In genomic region chr17:750431-751037, GRCh38 we compare ENCODE assay signal across 9 cellular contexts. TPM values are rescaled to one million over a fixed set of nuclear protein-coding genes. Genes with fewer than 3 reads are reported as not detected.
A peak's percentile ranks its signal among the peaks of the same experiment; 100 is the strongest.
DNase-seq lines count a peak whose midpoint lies in the region; ATAC-seq, FAIRE-seq and TF ChIP-seq lines count a peak whose summit lies in the region.
"Had no signal": no experiment of that assay in that cellular context is flagged by ENCODE, and none has a peak within 500 bp of the region (broad histone marks: within the 10 kb centered on the region; RNA-seq: fewer than 3 reads in every experiment).

No MANE protein-coding gene starts in this region.

- H3K4me2 ChIP-seq in HepG2 (ENCODE audit: low read depth, low read length) = peak overlapping the region; percentile 85

- H3K4me1 ChIP-seq in HepG2 (ENCODE audit: insufficient read depth, low read length) = peaks cover 31% of the 10 kb centered on the region
- peaks cover 0 to 12% (median 4%) of the 10 kb centered on the region in 4 donors for H3K4me1 ChIP-seq in right lobe of liver
- peaks cover 4% of the 10 kb centered on the region; the same call in 1 of the 2 replicates for H3K4me1 ChIP-seq in iPS-20b (ENCODE audit: insufficient read depth, low read length)
- peaks cover 0 to 4% of the 10 kb centered on the region in 2 donors for H3K4me1 ChIP-seq in aorta (ENCODE audit: control insufficient read depth in 1 of 2, insufficient read depth in 2 of 2, low read length in 2 of 2)

- H3K9ac ChIP-seq in HepG2 (ENCODE audit: insufficient read depth, low read depth, low read length) (peak overlapping the region; percentile 90), iPS-20b (ENCODE audit: low read depth, low read length) (peak overlapping the region; percentile 85; the same call in 1 of the 2 replicates)

- no peaks in the 10 kb centered on the region for H3K27me3 Mint-ChIP-seq in activated CD8-positive, alpha-beta T cell treated with anti-CD3 and anti-CD28 coated beads, Interleukin-2, amount 10 ng/mL, durations not matched to agents 7 days and 5 days (ENCODE audit: low read depth)
- H3K27me3 Mint-ChIP-seq in type B pancreatic cell = no peaks in the 10 kb centered on the region

- ATAC-seq in HepG2 = no peak
- ATAC-seq in right lobe of liver = no peak
- no peak for ATAC-seq in activated CD8-positive, alpha-beta T cell treated with anti-CD3 and anti-CD28 coated beads, Interleukin-2, amount 10 ng/mL, durations not matched to agents 7 days and 5 days
- ATAC-seq in HG03025 (IDR thresholded peaks at IDR 0.05; ENCODE audit: low FRiP score, unreplicated experiment) = no peak
- no peak for ATAC-seq in aorta (ENCODE audit: low FRiP score)

- TF ChIP-seq CTCF in HepG2 (CRISPR knock-in tag; IDR thresholded peaks at IDR 0.05) (no peak), right lobe of liver (IDR thresholded peaks at IDR 0.05) (no peak), type B pancreatic cell (conservative IDR thresholded peaks at IDR 0.05) (no peak)

- peak overlapping the region; percentile 90 for H3K27ac Mint-ChIP-seq in activated CD8-positive, alpha-beta T cell treated with anti-CD3 and anti-CD28 coated beads, Interleukin-2, amount 10 ng/mL, durations not matched to agents 7 days and 5 days
- H3K27ac Mint-ChIP-seq in type B pancreatic cell = peak overlapping the region; percentile 94

- H3K4me3 Mint-ChIP-seq in activated CD8-positive, alpha-beta T cell treated with anti-CD3 and anti-CD28 coated beads, Interleukin-2, amount 10 ng/mL, durations not matched to agents 7 days and 5 days = peak overlapping the region; percentile 95
- H3K4me3 Mint-ChIP-seq in type B pancreatic cell = peak overlapping the region; percentile 99

- no peaks in the 10 kb centered on the region for H4K20me1 ChIP-seq in HepG2 (ENCODE audit: insufficient read depth, low read length)

- POLR2A ChIA-PET in HepG2 (lab: Yijun Ruan, JAX) = no interaction called here
- POLR2A ChIA-PET in activated CD8-positive, alpha-beta T cell treated with anti-CD3 and anti-CD28 coated beads, Interleukin-2, amount 10 ng/mL, durations not matched to agents 7 days and 5 days (lab: Charles Lee) = interaction anchor here (0.9 to 1.8 kb wide), 6 partner anchors 13 to 332 kb away, joined by 3 to 4 read pairs (median 3); partner anchors contain the start of genes GLOD4 and MRM3

- in situ Hi-C loops in HepG2 (cut with HindIII; ENCODE audit: extremely low pct_ligation_motif_present, low pct_unique_long_range_greater_than_20kb) = no loop called here

- peaks cover 51% of the 10 kb centered on the region for H3K36me3 Mint-ChIP-seq in activated CD8-positive, alpha-beta T cell treated with anti-CD3 and anti-CD28 coated beads, Interleukin-2, amount 10 ng/mL, durations not matched to agents 7 days and 5 days (ENCODE audit: low read depth)
- H3K36me3 Mint-ChIP-seq in type B pancreatic cell = peaks cover 25% of the 10 kb centered on the region

- TF ChIP-seq POLR2A in HepG2 (IDR thresholded peaks at IDR 0.05; ENCODE audit: insufficient read depth in 1 of 2, low read depth in 2 of 2, low read length in 2 of 2) (no peak), right lobe of liver (IDR thresholded peaks at IDR 0.05) (no peak)

- peak overlapping the region; percentile 74 to 84 (median 78) for H3K4me3 ChIP-seq in HepG2 (replicated peaks in 1 of 3; ENCODE audit: insufficient read depth in 1 of 3, low read depth in 2 of 3, low read length in 3 of 3)
- no peak overlapping the region for H3K4me3 ChIP-seq in right lobe of liver
- peak overlapping the region; percentile 84 for H3K4me3 ChIP-seq in iPS-20b (ENCODE audit: low read length)
- H3K4me3 ChIP-seq in aorta (ENCODE audit: low read length in 2 of 2) = no peak overlapping the region

- H3K4me1 Mint-ChIP-seq in activated CD8-positive, alpha-beta T cell treated with anti-CD3 and anti-CD28 coated beads, Interleukin-2, amount 10 ng/mL, durations not matched to agents 7 days and 5 days (ENCODE audit: low read depth) = peaks cover 31% of the 10 kb centered on the region
- H3K4me1 Mint-ChIP-seq in type B pancreatic cell (ENCODE audit: unreplicated experiment) = peaks cover 29% of the 10 kb centered on the region

- 48% methylated on average over 8 of the region's 8 CpGs for WGBS in HepG2 (ENCODE audit: low lambda C conversion rate)
- WGBS in right lobe of liver (ENCODE audit: insufficient coverage, low coverage, low lambda C conversion rate, missing lambda C conversion rate) = 70% methylated on average over 3 of the region's 8 CpGs
- WGBS in aorta, 2 donors = 81 to 86% methylated on average over 8 of the region's 8 CpGs

- no peaks in the 10 kb centered on the region for H3K9me3 Mint-ChIP-seq in activated CD8-positive, alpha-beta T cell treated with anti-CD3 and anti-CD28 coated beads, Interleukin-2, amount 10 ng/mL, durations not matched to agents 7 days and 5 days (ENCODE audit: insufficient read depth)
- peaks cover 8% of the 10 kb centered on the region for H3K9me3 Mint-ChIP-seq in type B pancreatic cell

- CTCF ChIA-PET in HepG2 (lab: Yijun Ruan, JAX; ENCODE audit: low intra/inter-chr PET ratio, low total read pairs) = no interaction called here
- CTCF ChIA-PET in activated CD8-positive, alpha-beta T cell treated with anti-CD3 and anti-CD28 coated beads, Interleukin-2, amount 10 ng/mL, durations not matched to agents 7 days and 5 days (lab: Charles Lee) = interaction anchor here (0.6 to 2.3 kb wide), 5 partner anchors 11 to 338 kb away, joined by 3 to 12 read pairs (median 5); partner anchors contain the start of gene TIMM22

- H3K36me3 ChIP-seq in HepG2 (replicated peaks in 1 of 2; ENCODE audit: control insufficient read depth in 1 of 2, insufficient read depth in 2 of 2, low read length in 2 of 2) (peaks cover 17 to 28% of the 10 kb centered on the region in 2 experiments), right lobe of liver (peaks cover 0 to 10% (median 4%) of the 10 kb centered on the region in 4 donors), iPS-20b (ENCODE audit: insufficient read depth, low read depth, low read length) (peaks cover 36% of the 10 kb centered on the region), aorta (ENCODE audit: control insufficient read depth in 1 of 2, insufficient read depth in 2 of 2, low read length in 1 of 2) (peaks cover 0 to 3% of the 10 kb centered on the region in 2 donors)

- TF ChIP-seq EP300 in HepG2 (IDR thresholded peaks at IDR 0.05; ENCODE audit: low read depth in 2 of 2, low read length in 2 of 2) (no peak), HepG2 (CRISPR knock-in tag; IDR thresholded peaks at IDR 0.05; ENCODE audit: borderline replicate concordance) (no peak)

- no peak for FAIRE-seq in HepG2 (lab: Jason Lieb, UNC)
- FAIRE-seq: G401.6 had no signal

- DNase-seq in HepG2 (ENCODE audit: low spot score) (no peak), right lobe of liver (no peak), type B pancreatic cell (ENCODE audit: extremely low spot score, unreplicated experiment) (no peak), C1 segment of cervical spinal cord (lab: John Stamatoyannopoulos, UW) (no peak), aorta (no peak)
- DNase-seq in activated CD8-positive, alpha-beta T cell treated with anti-CD3 and anti-CD28 coated beads, Interleukin-2, amount 10 ng/mL, durations not matched to agents 7 days and 5 days = no peak

- intact Hi-C loops in HepG2 (cut with micrococcal nuclease; ENCODE audit: unreplicated experiment) = no loop called here
- intact Hi-C loops in right lobe of liver (cut with DNase I) = no loop called here
- intact Hi-C loops in aorta (cut with DNase I) = no loop called here

- no peak for TF ChIP-seq RAD21 in HepG2 (CRISPR knock-in tag; IDR thresholded peaks at IDR 0.05)

- H3K27ac ChIP-seq in HepG2 (ENCODE audit: extremely low read length, insufficient read depth, low read length) = peak overlapping the region; percentile 72
- no peak overlapping the region for H3K27ac ChIP-seq in right lobe of liver
- no peak overlapping the region for H3K27ac ChIP-seq in iPS-20b (ENCODE audit: low read length)
- no peak overlapping the region for H3K27ac ChIP-seq in aorta (ENCODE audit: low read depth in 1 of 2, low read length in 2 of 2)

- no peaks in the 10 kb centered on the region for H3K27me3 ChIP-seq in HepG2 (ENCODE audit: control insufficient read depth in 1 of 2, insufficient read depth in 2 of 2, low read length in 2 of 2)
- H3K27me3 ChIP-seq in right lobe of liver = no peaks in the 10 kb centered on the region
- no peaks in the 10 kb centered on the region for H3K27me3 ChIP-seq in iPS-20b (ENCODE audit: insufficient read depth, low read length)
- no peaks in the 10 kb centered on the region for H3K27me3 ChIP-seq in aorta (ENCODE audit: control insufficient read depth in 1 of 2, insufficient read depth in 2 of 2, low read length in 1 of 2)

- H2AFZ ChIP-seq in HepG2 (ENCODE audit: low read length) = no peak overlapping the region

- no TSS peak for BruUV-seq in HepG2 (replicated peaks; lab: Mats Ljungman, UMichigan)

- no peaks in the 10 kb centered on the region for H3K9me3 ChIP-seq in HepG2 (ENCODE audit: low read length)
- H3K9me3 ChIP-seq in right lobe of liver = no peaks in the 10 kb centered on the region
- H3K9me3 ChIP-seq in iPS-20b (ENCODE audit: insufficient read depth, low read depth, low read length) = peaks cover 4% of the 10 kb centered on the region; the same call in 1 of the 2 replicates
- H3K9me3 ChIP-seq in aorta (ENCODE audit: control insufficient read depth, low read length) = no peaks in the 10 kb centered on the region

- peaks cover 30% of the 10 kb centered on the region for H3K79me2 ChIP-seq in HepG2 (ENCODE audit: insufficient read depth, low read length)

RNA-seq across cellular contexts. Expression of gene GEMIN4, which starts 1.5 kb away (rescaled TPM):
- 22.7 and 28.2 TPM in 2 replicates for total RNA-seq in HepG2 (2016; rRNA removed; fragmentation: Illumina TruSeq; extraction: Trizol)
- 1.6 and 2.8 TPM in 2 replicates for total RNA-seq in HepG2 (2016; cell fraction: cytosol; rRNA removed; fragmentation: Illumina TruSeq; extraction: Trizol; ENCODE audit: low read depth)
- total RNA-seq in HepG2 (2016; cell fraction: insoluble cytoplasmic fraction; rRNA removed; fragmentation: Illumina TruSeq; extraction: Trizol) = 23.2 and 25.6 TPM in 2 replicates
- 7.3 and 7.8 TPM in 2 replicates for total RNA-seq in HepG2 (2016; cell fraction: membrane; rRNA removed; fragmentation: Illumina TruSeq; extraction: Trizol)
- total RNA-seq in HepG2 (2016; cell fraction: nucleus; rRNA removed; fragmentation: Illumina TruSeq; extraction: Trizol) = 14.5 and 15.4 TPM in 2 replicates
- polyA plus RNA-seq in HepG2 (2011; rRNA removed) = 10.8 and 13.6 TPM in 2 replicates
- polyA plus RNA-seq in HepG2 (2011; cell fraction: cytosol; rRNA removed) = 5.1 and 7.0 TPM in 2 replicates
- 15.7 and 16.5 TPM in 2 replicates for polyA plus RNA-seq in HepG2 (2011; cell fraction: nucleus; rRNA removed)
- polyA plus RNA-seq in HepG2 (2012) = 10.4 and 10.6 TPM in 2 replicates
- 0.83 and 1.1 TPM in 2 replicates for polyA plus RNA-seq in HepG2 (2016; cell fraction: cytosol; fragmentation: Illumina TruSeq; extraction: Trizol; ENCODE audit: low read depth)
- polyA plus RNA-seq in HepG2 (2016; cell fraction: insoluble cytoplasmic fraction; fragmentation: Illumina TruSeq; extraction: Trizol; ENCODE audit: low read depth) = 18.5 and 22.6 TPM in 2 replicates
- 2.1 and 3.2 TPM in 2 replicates for polyA plus RNA-seq in HepG2 (2016; cell fraction: membrane; fragmentation: Illumina TruSeq; extraction: Trizol; ENCODE audit: low read depth)
- 17.5 and 17.6 TPM in 2 replicates for polyA plus RNA-seq in HepG2 (2016; cell fraction: nucleus; fragmentation: Illumina TruSeq; extraction: Trizol; ENCODE audit: insufficient read depth, low read depth)
- polyA minus RNA-seq in HepG2 (2011; rRNA and poly(A)+ RNA removed; ENCODE audit: low replicate concordance) = 30.3 and 134 TPM in 2 replicates
- 6.5 and 6.9 TPM in 2 replicates for polyA minus RNA-seq in HepG2 (2011; cell fraction: cytosol; rRNA and poly(A)+ RNA removed)
- 9.9 and 11.6 TPM in 2 replicates for polyA minus RNA-seq in HepG2 (2011; cell fraction: nucleus; rRNA and poly(A)+ RNA removed)
- total RNA-seq in right lobe of liver = 10 to 100 TPM in 1 of 6 experiments, 1 to 10 TPM in 5; 7.1 to 10.1 (median 8.0) TPM
- total RNA-seq in activated CD8-positive, alpha-beta T cell treated with anti-CD3 and anti-CD28 coated beads, Interleukin-2, amount 10 ng/mL, durations not matched to agents 7 days and 5 days = 10 to 100 TPM; 41.4 to 45.8 TPM
- total RNA-seq in type B pancreatic cell (ENCODE audit: low replicate concordance) = 26.1 and 34.5 TPM in 2 replicates
- total RNA-seq in aorta = 10 to 100 TPM; 11.7 to 17.2 TPM
- 10 to 100 TPM in 1 of 2 donors, 1 to 10 TPM in 1; 5.5 to 18.1 TPM for polyA plus RNA-seq in aorta

RNA-seq across cellular contexts. Expression of gene TLCD3A, which starts 18.1 kb away (rescaled TPM):
- total RNA-seq in HepG2 (2016; rRNA removed; fragmentation: Illumina TruSeq; extraction: Trizol) = 16.5 and 25.2 TPM in 2 replicates
- 11.6 and 12.3 TPM in 2 replicates for total RNA-seq in HepG2 (2016; cell fraction: cytosol; rRNA removed; fragmentation: Illumina TruSeq; extraction: Trizol; ENCODE audit: low read depth)
- 16.8 and 25.2 TPM in 2 replicates for total RNA-seq in HepG2 (2016; cell fraction: insoluble cytoplasmic fraction; rRNA removed; fragmentation: Illumina TruSeq; extraction: Trizol)
- 24.8 and 30.1 TPM in 2 replicates for total RNA-seq in HepG2 (2016; cell fraction: membrane; rRNA removed; fragmentation: Illumina TruSeq; extraction: Trizol)
- 22.5 and 29.8 TPM in 2 replicates for total RNA-seq in HepG2 (2016; cell fraction: nucleus; rRNA removed; fragmentation: Illumina TruSeq; extraction: Trizol)
- 46.6 and 53.8 TPM in 2 replicates for polyA plus RNA-seq in HepG2 (2011; rRNA removed)
- 55.4 and 57.8 TPM in 2 replicates for polyA plus RNA-seq in HepG2 (2011; cell fraction: cytosol; rRNA removed)
- polyA plus RNA-seq in HepG2 (2011; cell fraction: nucleus; rRNA removed) = 29.5 and 29.7 TPM in 2 replicates
- polyA plus RNA-seq in HepG2 (2012) = 28.7 and 29.6 TPM in 2 replicates
- polyA plus RNA-seq in HepG2 (2016; cell fraction: cytosol; fragmentation: Illumina TruSeq; extraction: Trizol; ENCODE audit: low read depth) = 16.6 and 21.9 TPM in 2 replicates
- 21.1 and 27.9 TPM in 2 replicates for polyA plus RNA-seq in HepG2 (2016; cell fraction: insoluble cytoplasmic fraction; fragmentation: Illumina TruSeq; extraction: Trizol; ENCODE audit: low read depth)
- 30.8 and 33.2 TPM in 2 replicates for polyA plus RNA-seq in HepG2 (2016; cell fraction: membrane; fragmentation: Illumina TruSeq; extraction: Trizol; ENCODE audit: low read depth)
- 48.5 and 49.8 TPM in 2 replicates for polyA plus RNA-seq in HepG2 (2016; cell fraction: nucleus; fragmentation: Illumina TruSeq; extraction: Trizol; ENCODE audit: insufficient read depth, low read depth)
- polyA minus RNA-seq in HepG2 (2011; rRNA and poly(A)+ RNA removed; ENCODE audit: low replicate concordance) = 112 and 176 TPM in 2 replicates
- 36.8 and 39.7 TPM in 2 replicates for polyA minus RNA-seq in HepG2 (2011; cell fraction: cytosol; rRNA and poly(A)+ RNA removed)
- polyA minus RNA-seq in HepG2 (2011; cell fraction: nucleus; rRNA and poly(A)+ RNA removed) = 18.0 and 23.5 TPM in 2 replicates
- 10 to 100 TPM in 1 of 6 experiments, 1 to 10 TPM in 3, under 1 TPM in 2; 0.59 to 11.5 (median 1.6) TPM for total RNA-seq in right lobe of liver
- 10 to 100 TPM; 17.0 to 17.9 TPM for total RNA-seq in activated CD8-positive, alpha-beta T cell treated with anti-CD3 and anti-CD28 coated beads, Interleukin-2, amount 10 ng/mL, durations not matched to agents 7 days and 5 days
- 15.0 and 19.3 TPM in 2 replicates for total RNA-seq in type B pancreatic cell (ENCODE audit: low replicate concordance)
- total RNA-seq in aorta = 10 to 100 TPM in 1 of 2 donors, 1 to 10 TPM in 1; 8.0 to 11.1 TPM
- 1 to 10 TPM; 2.8 to 4.5 TPM for polyA plus RNA-seq in aorta

RNA-seq across cellular contexts. Expression of gene GLOD4, which starts 31.5 kb away (rescaled TPM):
- total RNA-seq in HepG2 (2016; rRNA removed; fragmentation: Illumina TruSeq; extraction: Trizol) = 87.8 and 112 TPM in 2 replicates
- 9.8 and 11.3 TPM in 2 replicates for total RNA-seq in HepG2 (2016; cell fraction: cytosol; rRNA removed; fragmentation: Illumina TruSeq; extraction: Trizol; ENCODE audit: low read depth)
- total RNA-seq in HepG2 (2016; cell fraction: insoluble cytoplasmic fraction; rRNA removed; fragmentation: Illumina TruSeq; extraction: Trizol) = 79.1 and 124 TPM in 2 replicates
- total RNA-seq in HepG2 (2016; cell fraction: membrane; rRNA removed; fragmentation: Illumina TruSeq; extraction: Trizol) = 22.5 and 25.3 TPM in 2 replicates
- 44.3 and 54.7 TPM in 2 replicates for total RNA-seq in HepG2 (2016; cell fraction: nucleus; rRNA removed; fragmentation: Illumina TruSeq; extraction: Trizol)
- 42.0 and 53.7 TPM in 2 replicates for polyA plus RNA-seq in HepG2 (2011; rRNA removed)
- polyA plus RNA-seq in HepG2 (2011; cell fraction: cytosol; rRNA removed) = 29.7 and 47.5 TPM in 2 replicates
- polyA plus RNA-seq in HepG2 (2011; cell fraction: nucleus; rRNA removed) = 30.6 and 44.9 TPM in 2 replicates
- polyA plus RNA-seq in HepG2 (2012) = 56.4 and 101 TPM in 2 replicates
- polyA plus RNA-seq in HepG2 (2016; cell fraction: cytosol; fragmentation: Illumina TruSeq; extraction: Trizol; ENCODE audit: low read depth) = 6.7 and 7.7 TPM in 2 replicates
- 153 and 154 TPM in 2 replicates for polyA plus RNA-seq in HepG2 (2016; cell fraction: insoluble cytoplasmic fraction; fragmentation: Illumina TruSeq; extraction: Trizol; ENCODE audit: low read depth)
- polyA plus RNA-seq in HepG2 (2016; cell fraction: membrane; fragmentation: Illumina TruSeq; extraction: Trizol; ENCODE audit: low read depth) = 13.2 and 14.9 TPM in 2 replicates
- 86.8 and 90.1 TPM in 2 replicates for polyA plus RNA-seq in HepG2 (2016; cell fraction: nucleus; fragmentation: Illumina TruSeq; extraction: Trizol; ENCODE audit: insufficient read depth, low read depth)
- 13.1 and 20.3 TPM in 2 replicates for polyA minus RNA-seq in HepG2 (2011; rRNA and poly(A)+ RNA removed; ENCODE audit: low replicate concordance)
- 14.1 and 21.6 TPM in 2 replicates for polyA minus RNA-seq in HepG2 (2011; cell fraction: cytosol; rRNA and poly(A)+ RNA removed)
- 37.0 and 38.0 TPM in 2 replicates for polyA minus RNA-seq in HepG2 (2011; cell fraction: nucleus; rRNA and poly(A)+ RNA removed)
- total RNA-seq in right lobe of liver = 10 to 100 TPM; 34.6 to 66.4 (median 39.9) TPM
- total RNA-seq in activated CD8-positive, alpha-beta T cell treated with anti-CD3 and anti-CD28 coated beads, Interleukin-2, amount 10 ng/mL, durations not matched to agents 7 days and 5 days = 10 to 100 TPM; 57.5 to 59.1 TPM
- total RNA-seq in type B pancreatic cell (ENCODE audit: low replicate concordance) = 83.1 and 99.4 TPM in 2 replicates
- total RNA-seq in aorta = 10 to 100 TPM; 34.1 to 45.1 TPM
- polyA plus RNA-seq in aorta = 10 to 100 TPM; 31.3 to 42.2 TPM

RNA-seq across cellular contexts. Expression of gene MRM3, which starts 31.6 kb away (rescaled TPM):
- total RNA-seq in HepG2 (2016; rRNA removed; fragmentation: Illumina TruSeq; extraction: Trizol) (25.5 and 30.3 TPM in 2 replicates), right lobe of liver (10 to 100 TPM in 5 of 6 experiments, 1 to 10 TPM in 1; 10.0 to 18.1 (median 13.4) TPM), type B pancreatic cell (ENCODE audit: low replicate concordance) (17.7 and 21.3 TPM in 2 replicates), aorta (1 to 10 TPM; 7.8 to 8.9 TPM)
- 4.8 and 5.8 TPM in 2 replicates for total RNA-seq in HepG2 (2016; cell fraction: cytosol; rRNA removed; fragmentation: Illumina TruSeq; extraction: Trizol; ENCODE audit: low read depth)
- total RNA-seq in HepG2 (2016; cell fraction: insoluble cytoplasmic fraction; rRNA removed; fragmentation: Illumina TruSeq; extraction: Trizol) = 26.8 and 31.7 TPM in 2 replicates
- 8.4 and 8.7 TPM in 2 replicates for total RNA-seq in HepG2 (2016; cell fraction: membrane; rRNA removed; fragmentation: Illumina TruSeq; extraction: Trizol)
- total RNA-seq in HepG2 (2016; cell fraction: nucleus; rRNA removed; fragmentation: Illumina TruSeq; extraction: Trizol) = 17.8 and 20.7 TPM in 2 replicates
- polyA plus RNA-seq in HepG2 (2011; rRNA removed) (12.3 and 12.4 TPM in 2 replicates), aorta (1 to 10 TPM; 7.8 to 8.0 TPM)
- polyA plus RNA-seq in HepG2 (2011; cell fraction: cytosol; rRNA removed) = 16.1 and 17.4 TPM in 2 replicates
- 9.4 and 10.2 TPM in 2 replicates for polyA plus RNA-seq in HepG2 (2011; cell fraction: nucleus; rRNA removed)
- polyA plus RNA-seq in HepG2 (2012) = 12.8 and 14.9 TPM in 2 replicates
- polyA plus RNA-seq in HepG2 (2016; cell fraction: cytosol; fragmentation: Illumina TruSeq; extraction: Trizol; ENCODE audit: low read depth) = 3.0 and 3.1 TPM in 2 replicates
- 25.8 and 28.8 TPM in 2 replicates for polyA plus RNA-seq in HepG2 (2016; cell fraction: insoluble cytoplasmic fraction; fragmentation: Illumina TruSeq; extraction: Trizol; ENCODE audit: low read depth)
- 4.6 and 4.9 TPM in 2 replicates for polyA plus RNA-seq in HepG2 (2016; cell fraction: membrane; fragmentation: Illumina TruSeq; extraction: Trizol; ENCODE audit: low read depth)
- polyA plus RNA-seq in HepG2 (2016; cell fraction: nucleus; fragmentation: Illumina TruSeq; extraction: Trizol; ENCODE audit: insufficient read depth, low read depth) = 13.4 and 15.4 TPM in 2 replicates
- 12.6 and 16.7 TPM in 2 replicates for polyA minus RNA-seq in HepG2 (2011; rRNA and poly(A)+ RNA removed; ENCODE audit: low replicate concordance)
- polyA minus RNA-seq in HepG2 (2011; cell fraction: cytosol; rRNA and poly(A)+ RNA removed) = 6.9 and 10.1 TPM in 2 replicates
- 28.8 and 34.7 TPM in 2 replicates for polyA minus RNA-seq in HepG2 (2011; cell fraction: nucleus; rRNA and poly(A)+ RNA removed)
- 10 to 100 TPM; 19.4 to 19.6 TPM for total RNA-seq in activated CD8-positive, alpha-beta T cell treated with anti-CD3 and anti-CD28 coated beads, Interleukin-2, amount 10 ng/mL, durations not matched to agents 7 days and 5 days

RNA-seq across cellular contexts. Expression of gene VPS53, which starts 35.9 kb away (rescaled TPM):
- total RNA-seq in HepG2 (2016; rRNA removed; fragmentation: Illumina TruSeq; extraction: Trizol) (17.3 and 21.8 TPM in 2 replicates), right lobe of liver (10 to 100 TPM; 17.9 to 35.1 (median 28.2) TPM), type B pancreatic cell (ENCODE audit: low replicate concordance) (62.1 and 68.0 TPM in 2 replicates), aorta (10 to 100 TPM; 53.5 to 79.3 TPM)
- 8.1 and 10.4 TPM in 2 replicates for total RNA-seq in HepG2 (2016; cell fraction: cytosol; rRNA removed; fragmentation: Illumina TruSeq; extraction: Trizol; ENCODE audit: low read depth)
- total RNA-seq in HepG2 (2016; cell fraction: insoluble cytoplasmic fraction; rRNA removed; fragmentation: Illumina TruSeq; extraction: Trizol) = 17.9 and 18.2 TPM in 2 replicates
- total RNA-seq in HepG2 (2016; cell fraction: membrane; rRNA removed; fragmentation: Illumina TruSeq; extraction: Trizol) = 6.2 and 7.3 TPM in 2 replicates
- total RNA-seq in HepG2 (2016; cell fraction: nucleus; rRNA removed; fragmentation: Illumina TruSeq; extraction: Trizol) = 13.4 and 15.3 TPM in 2 replicates
- polyA plus RNA-seq in HepG2 (2011; rRNA removed) (12.5 and 13.3 TPM in 2 replicates), aorta (1 to 10 TPM; 3.6 to 6.2 TPM)
- polyA plus RNA-seq in HepG2 (2011; cell fraction: cytosol; rRNA removed) = 7.6 and 8.0 TPM in 2 replicates
- 10.5 and 11.7 TPM in 2 replicates for polyA plus RNA-seq in HepG2 (2011; cell fraction: nucleus; rRNA removed)
- polyA plus RNA-seq in HepG2 (2012) = 11.0 and 12.6 TPM in 2 replicates
- polyA plus RNA-seq in HepG2 (2016; cell fraction: cytosol; fragmentation: Illumina TruSeq; extraction: Trizol; ENCODE audit: low read depth) = 1.3 and 1.4 TPM in 2 replicates
- 12.9 and 17.6 TPM in 2 replicates for polyA plus RNA-seq in HepG2 (2016; cell fraction: insoluble cytoplasmic fraction; fragmentation: Illumina TruSeq; extraction: Trizol; ENCODE audit: low read depth)
- polyA plus RNA-seq in HepG2 (2016; cell fraction: membrane; fragmentation: Illumina TruSeq; extraction: Trizol; ENCODE audit: low read depth) = 3.0 and 3.4 TPM in 2 replicates
- 18.7 and 20.8 TPM in 2 replicates for polyA plus RNA-seq in HepG2 (2016; cell fraction: nucleus; fragmentation: Illumina TruSeq; extraction: Trizol; ENCODE audit: insufficient read depth, low read depth)
- polyA minus RNA-seq in HepG2 (2011; rRNA and poly(A)+ RNA removed; ENCODE audit: low replicate concordance) = 109 and 127 TPM in 2 replicates
- polyA minus RNA-seq in HepG2 (2011; cell fraction: cytosol; rRNA and poly(A)+ RNA removed) = 24.4 and 27.0 TPM in 2 replicates
- polyA minus RNA-seq in HepG2 (2011; cell fraction: nucleus; rRNA and poly(A)+ RNA removed) = 35.8 and 54.7 TPM in 2 replicates
- total RNA-seq in activated CD8-positive, alpha-beta T cell treated with anti-CD3 and anti-CD28 coated beads, Interleukin-2, amount 10 ng/mL, durations not matched to agents 7 days and 5 days = 10 to 100 TPM; 71.4 to 76.0 TPM

Comparison
In these comparisons a context has a peak if more than half of its experiments do, and no peak if none do; other contexts are left out.
1. H3K4me3 ChIP-seq: peak in HepG2 (3 of 3) and iPS-20b (single experiment); none in right lobe of liver (0 of 3) and aorta (0 of 2).